In genomic region chr2:127020536-127020935, GRCh38 we compare ENCODE assay signal across 6 cellular contexts.
"Had no signal": no experiment of that assay in that cellular context is flagged by ENCODE, and none has a peak within 500 bp of the region (broad histone marks: within the 10 kb centered on the region; RNA-seq: fewer than 3 reads in every experiment).

No MANE protein-coding gene starts in this region.

- H3K4me3 Mint-ChIP-seq: GM23338, H9, IgD-negative memory B cell had no signal

- H3K4me3 ChIP-seq: GM23338 had no signal

- DNase-seq: H9, HCEC 1CT had no signal

- H3K9me3 Mint-ChIP-seq: GM23338 had no signal

- H3K4me2 ChIP-seq: GM23338 had no signal

- ATAC-seq: GM23338, HepG2 had no signal

- H3K27ac Mint-ChIP-seq: GM23338, H9 had no signal

- H3K27ac ChIP-seq: HL-60 had no signal

- H2AFZ ChIP-seq: GM23338 had no signal
